Comparison of ENCODE assay signal across 15 cellular contexts in genomic region chr5:1332461-1333001, GRCh38. TPM values are rescaled to one million over a fixed set of nuclear protein-coding genes. Genes with fewer than 3 reads are reported as not detected.
DNase-seq lines count a peak whose midpoint lies in the region; ATAC-seq, FAIRE-seq and TF ChIP-seq lines count a peak whose summit lies in the region.
"Had no signal": no experiment of that assay in that cellular context is flagged by ENCODE, and none has a peak within 500 bp of the region (broad histone marks: within the 10 kb centered on the region; RNA-seq: fewer than 3 reads in every experiment).

No MANE protein-coding gene starts in this region.

- no peak for TF ChIP-seq POLR2A in HepG2 (IDR thresholded peaks at IDR 0.05; ENCODE audit: insufficient read depth in 1 of 2, low read depth in 2 of 2, low read length in 2 of 2)
- no peak for TF ChIP-seq POLR2A in right lobe of liver (IDR thresholded peaks at IDR 0.05)

- H3K36me3 ChIP-seq in HepG2 (replicated peaks in 1 of 2; ENCODE audit: control insufficient read depth in 1 of 2, insufficient read depth in 2 of 2, low read length in 2 of 2) (peaks cover 31 to 54% of the 10 kb centered on the region in 2 experiments; a peak in 4 of 5 replicates), right lobe of liver (peaks cover 0 to 58% (median 25%) of the 10 kb centered on the region in 4 donors), RWPE2 (ENCODE audit: low read depth) (peaks cover 64% of the 10 kb centered on the region), keratinocyte (ENCODE audit: control insufficient read depth in 2 of 2, extremely low read depth in 1 of 2, insufficient read depth in 2 of 2, low read length in 2 of 2) (peaks cover 25 to 56% of the 10 kb centered on the region in 2 experiments)

- DNase-seq in HepG2 (ENCODE audit: low spot score) (no peak), right lobe of liver (no peak), RWPE2 (ENCODE audit: low spot score) (no peak), keratinocyte (ENCODE audit: low read depth, low spot score) (no peak), NCI-H128 (lab: John Stamatoyannopoulos, UW; ENCODE audit: unreplicated experiment) (no peak), HuH-7.5 (ENCODE audit: low spot score) (no peak)
- DNase-seq: activated CD4-positive, alpha-beta memory T cell treated with anti-CD3 and anti-CD28 coated beads for 36 hours; NK-92 treated with Interleukin-12 subunit alpha and Interleukin-12 subunit beta, amount 100 ng/mL, for 24 hours; stimulated activated CD4-positive, alpha-beta T cell treated with anti-CD3 and anti-CD28 coated beads, Interleukin-1b, Interleukin-23, amount 100 ng/mL, for 48 hours had no signal

- dilution Hi-C loops in keratinocyte (cut with MboI; ENCODE audit: extremely low pct_ligation_motif_present, low sequenced_read_pairs) = no loop called here

- H4K20me1 ChIP-seq in HepG2 (ENCODE audit: insufficient read depth, low read length) (peaks cover 20% of the 10 kb centered on the region), keratinocyte (ENCODE audit: control insufficient read depth, extremely low read depth, insufficient read depth, low read length) (peaks cover 2% of the 10 kb centered on the region)

- POLR2A ChIA-PET in HepG2 (lab: Yijun Ruan, JAX) = no interaction called here

- ATAC-seq in HepG2 (peak; percentile 65), right lobe of liver (no peak), RWPE2 (ENCODE audit: low read depth) (peak; percentile 3; the same call in 2 of the 3 replicates), GM21390 (IDR thresholded peaks at IDR 0.05; ENCODE audit: unreplicated experiment) (no peak), HG02970 (IDR thresholded peaks at IDR 0.05; ENCODE audit: low FRiP score, unreplicated experiment) (no peak)

- H3K27ac ChIP-seq in HepG2 (ENCODE audit: extremely low read length, insufficient read depth, low read length) = no peak overlapping the region
- no peak overlapping the region for H3K27ac ChIP-seq in right lobe of liver
- peak overlapping the region; percentile 100 for H3K27ac ChIP-seq in RWPE2 (ENCODE audit: poor library complexity, severe bottlenecking)
- H3K27ac ChIP-seq in keratinocyte (ENCODE audit: control insufficient read depth, insufficient read depth, low read length) = peak overlapping the region; percentile 33
- H3K27ac ChIP-seq: SJSA1 had no signal

- H3K9me1 ChIP-seq in keratinocyte (ENCODE audit: control insufficient read depth, extremely low read depth, insufficient read depth, low read length) = no peaks in the 10 kb centered on the region

- no peaks in the 10 kb centered on the region for H3K27me3 ChIP-seq in HepG2 (ENCODE audit: control insufficient read depth in 1 of 2, insufficient read depth in 2 of 2, low read length in 2 of 2)
- no peaks in the 10 kb centered on the region for H3K27me3 ChIP-seq in right lobe of liver
- H3K27me3 ChIP-seq in RWPE2 (ENCODE audit: insufficient read depth, poor library complexity, severe bottlenecking) = no peaks in the 10 kb centered on the region
- no peaks in the 10 kb centered on the region for H3K27me3 ChIP-seq in keratinocyte (ENCODE audit: control insufficient read depth, extremely low read depth, insufficient read depth, low read length)
- H3K27me3 ChIP-seq: dorsolateral prefrontal cortex, SJSA1 had no signal

- H3K4me2 ChIP-seq in HepG2 (ENCODE audit: low read depth, low read length) = no peak overlapping the region
- no peak overlapping the region for H3K4me2 ChIP-seq in keratinocyte (ENCODE audit: control insufficient read depth, extremely low read depth, insufficient read depth, low read depth, low read length)

- H3K9me3 ChIP-seq in HepG2 (ENCODE audit: low read length) (no peaks in the 10 kb centered on the region), right lobe of liver (no peaks in the 10 kb centered on the region), RWPE2 (ENCODE audit: severe bottlenecking) (no peaks in the 10 kb centered on the region), keratinocyte (ENCODE audit: control insufficient read depth, low read depth, low read length) (peaks cover 4% of the 10 kb centered on the region)

- FAIRE-seq in HepG2 (lab: Jason Lieb, UNC) = no peak
- no peak for FAIRE-seq in keratinocyte (lab: Jason Lieb, UNC)

- H3K9ac ChIP-seq in HepG2 (ENCODE audit: insufficient read depth, low read depth, low read length) (no peak overlapping the region), keratinocyte (ENCODE audit: control insufficient read depth, extremely low read depth, insufficient read depth, low read length) (peak overlapping the region; percentile 8)

- intact Hi-C loops in HepG2 (cut with micrococcal nuclease; ENCODE audit: unreplicated experiment) = no loop called here
- intact Hi-C loops in right lobe of liver (cut with DNase I) = loop anchor here in 1 of 2 donors (10.0 kb wide), 1 partner anchor 148 kb away; no protein-coding TSS in a partner anchor

- H2AFZ ChIP-seq in HepG2 (ENCODE audit: low read length) (no peak overlapping the region), keratinocyte (ENCODE audit: control insufficient read depth, low read length) (no peak overlapping the region)

- TF ChIP-seq EP300 in HepG2 (IDR thresholded peaks at IDR 0.05; ENCODE audit: low read depth in 2 of 2, low read length in 2 of 2) = no peak
- no peak for TF ChIP-seq EP300 in HepG2 (CRISPR knock-in tag; IDR thresholded peaks at IDR 0.05; ENCODE audit: borderline replicate concordance)

- WGBS in HepG2 (ENCODE audit: low lambda C conversion rate) = 91% methylated on average over 8 of the region's 11 CpGs
- 90% methylated on average over 4 of the region's 11 CpGs for WGBS in right lobe of liver (ENCODE audit: insufficient coverage, low coverage, low lambda C conversion rate, missing lambda C conversion rate)

- H3K4me3 ChIP-seq in HepG2 (replicated peaks in 1 of 3; ENCODE audit: insufficient read depth in 1 of 3, low read depth in 2 of 3, low read length in 3 of 3) = no peak overlapping the region
- no peak overlapping the region for H3K4me3 ChIP-seq in right lobe of liver
- no peak overlapping the region for H3K4me3 ChIP-seq in RWPE2 (ENCODE audit: severe bottlenecking)
- H3K4me3 ChIP-seq in keratinocyte (ENCODE audit: control insufficient read depth in 2 of 3, extremely low read depth in 1 of 3, insufficient read depth in 2 of 3, low read depth in 1 of 3, low read length in 3 of 3) = no peak overlapping the region
- H3K4me3 ChIP-seq: dorsolateral prefrontal cortex, SJSA1 had no signal

- BruUV-seq in HepG2 (replicated peaks; lab: Mats Ljungman, UMichigan) = no TSS peak

- CTCF ChIA-PET in HepG2 (lab: Yijun Ruan, JAX; ENCODE audit: low intra/inter-chr PET ratio, low total read pairs) = no interaction called here

- H3K4me1 ChIP-seq in HepG2 (ENCODE audit: insufficient read depth, low read length) (peaks cover 10% of the 10 kb centered on the region), right lobe of liver (peaks cover 0 to 22% (median 8%) of the 10 kb centered on the region in 4 donors), RWPE2 (ENCODE audit: insufficient read depth, poor library complexity, severe bottlenecking) (peaks cover 29% of the 10 kb centered on the region), keratinocyte (ENCODE audit: control insufficient read depth, extremely low read depth, insufficient read depth, low read length) (peaks cover 39% of the 10 kb centered on the region)

- TF ChIP-seq CTCF in HepG2 (CRISPR knock-in tag; IDR thresholded peaks at IDR 0.05) = no peak
- no peak for TF ChIP-seq CTCF in right lobe of liver (IDR thresholded peaks at IDR 0.05)
- no peak for TF ChIP-seq CTCF in RWPE2 (IDR thresholded peaks at IDR 0.05; ENCODE audit: poor library complexity, severe bottlenecking)
- no peak for TF ChIP-seq CTCF in keratinocyte (optimal IDR thresholded peaks at IDR 0.05 in 1 of 3, IDR thresholded peaks at IDR 0.05 in 1 of 3, conservative IDR thresholded peaks at IDR 0.05 in 1 of 3; ENCODE audit: extremely low read depth in 1 of 3, insufficient read depth in 2 of 3, low read length in 3 of 3)

- TF ChIP-seq RAD21 in HepG2 (CRISPR knock-in tag; IDR thresholded peaks at IDR 0.05) = no peak

- H3K79me2 ChIP-seq in HepG2 (ENCODE audit: insufficient read depth, low read length) = no peaks in the 10 kb centered on the region
- H3K79me2 ChIP-seq in keratinocyte (ENCODE audit: control insufficient read depth, insufficient read depth, low read length) = peaks cover 16% of the 10 kb centered on the region

- in situ Hi-C loops in HepG2 (cut with HindIII; ENCODE audit: extremely low pct_ligation_motif_present, low pct_unique_long_range_greater_than_20kb) = no loop called here

RNA-seq across cellular contexts. Expression of gene CLPTM1L, which starts 12.4 kb away (rescaled TPM):
- total RNA-seq in HepG2 (2016; rRNA removed; fragmentation: Illumina TruSeq; extraction: Trizol) = 65.4 and 124 TPM in 2 replicates
- total RNA-seq in HepG2 (2016; cell fraction: cytosol; rRNA removed; fragmentation: Illumina TruSeq; extraction: Trizol; ENCODE audit: low read depth) = 165 and 166 TPM in 2 replicates
- total RNA-seq in HepG2 (2016; cell fraction: insoluble cytoplasmic fraction; rRNA removed; fragmentation: Illumina TruSeq; extraction: Trizol) = 72.1 and 131 TPM in 2 replicates
- 271 and 285 TPM in 2 replicates for total RNA-seq in HepG2 (2016; cell fraction: membrane; rRNA removed; fragmentation: Illumina TruSeq; extraction: Trizol)
- 76.4 and 77.0 TPM in 2 replicates for total RNA-seq in HepG2 (2016; cell fraction: nucleus; rRNA removed; fragmentation: Illumina TruSeq; extraction: Trizol)
- polyA plus RNA-seq in HepG2 (2011; rRNA removed) = 80.3 and 99.3 TPM in 2 replicates
- polyA plus RNA-seq in HepG2 (2011; cell fraction: cytosol; rRNA removed) = 102 and 119 TPM in 2 replicates
- polyA plus RNA-seq in HepG2 (2011; cell fraction: nucleus; rRNA removed) = 99.8 and 103 TPM in 2 replicates
- polyA plus RNA-seq in HepG2 (2012) = 43.6 and 60.3 TPM in 2 replicates
- 124 and 168 TPM in 2 replicates for polyA plus RNA-seq in HepG2 (2016; cell fraction: cytosol; fragmentation: Illumina TruSeq; extraction: Trizol; ENCODE audit: low read depth)
- 83.6 and 94.2 TPM in 2 replicates for polyA plus RNA-seq in HepG2 (2016; cell fraction: insoluble cytoplasmic fraction; fragmentation: Illumina TruSeq; extraction: Trizol; ENCODE audit: low read depth)
- 184 and 217 TPM in 2 replicates for polyA plus RNA-seq in HepG2 (2016; cell fraction: membrane; fragmentation: Illumina TruSeq; extraction: Trizol; ENCODE audit: low read depth)
- 147 and 155 TPM in 2 replicates for polyA plus RNA-seq in HepG2 (2016; cell fraction: nucleus; fragmentation: Illumina TruSeq; extraction: Trizol; ENCODE audit: insufficient read depth, low read depth)
- polyA minus RNA-seq in HepG2 (2011; rRNA and poly(A)+ RNA removed; ENCODE audit: low replicate concordance) = 281 and 712 TPM in 2 replicates
- polyA minus RNA-seq in HepG2 (2011; cell fraction: cytosol; rRNA and poly(A)+ RNA removed) = 45.2 and 56.5 TPM in 2 replicates
- 37.0 and 46.2 TPM in 2 replicates for polyA minus RNA-seq in HepG2 (2011; cell fraction: nucleus; rRNA and poly(A)+ RNA removed)
- 100 to 1,000 TPM in 4 of 6 experiments, 10 to 100 TPM in 2; 63.8 to 155 (median 128) TPM for total RNA-seq in right lobe of liver
- 142 to 158 TPM (median 146 TPM) in 3 replicates for polyA plus RNA-seq in keratinocyte
- 163 TPM for polyA plus RNA-seq in keratinocyte (2011; ENCODE audit: low read depth)
- polyA plus RNA-seq in keratinocyte (2011; cell fraction: cytosol; rRNA removed) = 118 and 136 TPM in 2 replicates
- polyA plus RNA-seq in keratinocyte (2011; cell fraction: nucleus; rRNA removed) = 142 and 157 TPM in 2 replicates
- polyA plus RNA-seq in keratinocyte (2012; ENCODE audit: low replicate concordance) = 87.9 and 94.1 TPM in 2 replicates
- polyA minus RNA-seq in keratinocyte = 204 to 272 TPM (median 226 TPM) in 3 replicates
- 218 TPM for polyA minus RNA-seq in keratinocyte (2011; cell fraction: cytosol; rRNA and poly(A)+ RNA removed)
- 118 and 125 TPM in 2 replicates for polyA minus RNA-seq in keratinocyte (2011; cell fraction: nucleus; rRNA and poly(A)+ RNA removed)

RNA-seq across cellular contexts. Expression of gene TERT, which starts 37.7 kb away (rescaled TPM):
- total RNA-seq in HepG2 (2016; rRNA removed; fragmentation: Illumina TruSeq; extraction: Trizol) = 1.2 and 5.9 TPM in 2 replicates
- 6.1 and 7.1 TPM in 2 replicates for total RNA-seq in HepG2 (2016; cell fraction: cytosol; rRNA removed; fragmentation: Illumina TruSeq; extraction: Trizol; ENCODE audit: low read depth)
- total RNA-seq in HepG2 (2016; cell fraction: insoluble cytoplasmic fraction; rRNA removed; fragmentation: Illumina TruSeq; extraction: Trizol) = 1.7 and 5.8 TPM in 2 replicates
- total RNA-seq in HepG2 (2016; cell fraction: membrane; rRNA removed; fragmentation: Illumina TruSeq; extraction: Trizol) = 3.3 and 3.7 TPM in 2 replicates
- 7.1 and 8.7 TPM in 2 replicates for total RNA-seq in HepG2 (2016; cell fraction: nucleus; rRNA removed; fragmentation: Illumina TruSeq; extraction: Trizol)
- polyA plus RNA-seq in HepG2 (2011; rRNA removed) = 3.5 and 4.3 TPM in 2 replicates
- 0.68 and 2.0 TPM in 2 replicates for polyA plus RNA-seq in HepG2 (2011; cell fraction: cytosol; rRNA removed)
- 28.2 and 42.3 TPM in 2 replicates for polyA plus RNA-seq in HepG2 (2011; cell fraction: nucleus; rRNA removed)
- polyA plus RNA-seq in HepG2 (2012) = 1.7 and 2.9 TPM in 2 replicates
- 0.62 and 0.99 TPM in 2 replicates for polyA plus RNA-seq in HepG2 (2016; cell fraction: cytosol; fragmentation: Illumina TruSeq; extraction: Trizol; ENCODE audit: low read depth)
- polyA plus RNA-seq in HepG2 (2016; cell fraction: insoluble cytoplasmic fraction; fragmentation: Illumina TruSeq; extraction: Trizol; ENCODE audit: low read depth) = 1.6 and 2.5 TPM in 2 replicates
- 1.4 and 1.5 TPM in 2 replicates for polyA plus RNA-seq in HepG2 (2016; cell fraction: membrane; fragmentation: Illumina TruSeq; extraction: Trizol; ENCODE audit: low read depth)
- polyA plus RNA-seq in HepG2 (2016; cell fraction: nucleus; fragmentation: Illumina TruSeq; extraction: Trizol; ENCODE audit: insufficient read depth, low read depth) = 24.5 and 26.8 TPM in 2 replicates
- 0.30 and 3.4 TPM in 2 replicates for polyA minus RNA-seq in HepG2 (2011; rRNA and poly(A)+ RNA removed; ENCODE audit: low replicate concordance)
- 1.9 and 2.0 TPM in 2 replicates for polyA minus RNA-seq in HepG2 (2011; cell fraction: cytosol; rRNA and poly(A)+ RNA removed)
- polyA minus RNA-seq in HepG2 (2011; cell fraction: nucleus; rRNA and poly(A)+ RNA removed) = 4.0 and 6.4 TPM in 2 replicates
- total RNA-seq in right lobe of liver = not detected
- polyA plus RNA-seq in keratinocyte = not detected in 3 replicates
- not detected for polyA plus RNA-seq in keratinocyte (2011; ENCODE audit: low read depth)
- polyA plus RNA-seq in keratinocyte (2011; cell fraction: cytosol; rRNA removed) = not detected in 2 replicates
- polyA plus RNA-seq in keratinocyte (2011; cell fraction: nucleus; rRNA removed) = not detected in 2 replicates
- not detected in 2 replicates for polyA plus RNA-seq in keratinocyte (2012; ENCODE audit: low replicate concordance)
- polyA minus RNA-seq in keratinocyte = not detected in 3 replicates
- polyA minus RNA-seq in keratinocyte (2011; cell fraction: cytosol; rRNA and poly(A)+ RNA removed) = not detected
- polyA minus RNA-seq in keratinocyte (2011; cell fraction: nucleus; rRNA and poly(A)+ RNA removed) = not detected in 2 replicates
- total RNA-seq: lung microvascular endothelial cell had no signal
- polyA plus RNA-seq: neural cell had no signal

Comparison
In these comparisons a context has a peak if more than half of its experiments do, and no peak if none do; other contexts are left out.
1. ATAC-seq: peak in HepG2 (single experiment) and RWPE2 (single experiment); none in right lobe of liver (0 of 4), GM21390 (single experiment) and HG02970 (single experiment).
2. H3K27ac ChIP-seq: peak in RWPE2 (single experiment) and keratinocyte (single experiment); none in HepG2 (single experiment) and right lobe of liver (0 of 3).